In genomic region chr11:14499178-14499559, GRCh38 we compare ENCODE assay signal across 8 cellular contexts. TPM values are rescaled to one million over a fixed set of nuclear protein-coding genes. Genes with fewer than 3 reads are reported as not detected.
DNase-seq lines count a peak whose midpoint lies in the region; ATAC-seq and TF ChIP-seq lines count a peak whose summit lies in the region.

No MANE protein-coding gene starts in this region.

- H3K27ac ChIP-seq in CD8-positive, alpha-beta T cell (ENCODE audit: low read depth, low read length): peak overlapping the region; percentile 65

- no peaks in the 10 kb centered on the region for H3K27me3 Mint-ChIP-seq in CD8-positive, alpha-beta T cell (ENCODE audit: low read depth)
- no peaks in the 10 kb centered on the region for H3K27me3 Mint-ChIP-seq in activated T-cell treated with anti-CD3 and anti-CD28 coated beads, Interleukin-2, amount 50 U/mL, for 4 hours (ENCODE audit: low read depth)

- H3K9me3 Mint-ChIP-seq in CD8-positive, alpha-beta T cell: no peaks in the 10 kb centered on the region
- peaks cover 4% of the 10 kb centered on the region for H3K9me3 Mint-ChIP-seq in activated T-cell treated with anti-CD3 and anti-CD28 coated beads, Interleukin-2, amount 50 U/mL, for 4 hours

- ATAC-seq in CD8-positive, alpha-beta T cell: peak; percentile 36
- ATAC-seq in GM21526 (IDR thresholded peaks at IDR 0.05; ENCODE audit: low FRiP score, unreplicated experiment): peak; percentile 22
- ATAC-seq in activated T-cell treated with anti-CD3 and anti-CD28 coated beads, Interleukin-2, amount 50 U/mL, for 4 hours: peak; percentile 52 to 59
- ATAC-seq in omental fat pad (ENCODE audit: low FRiP score): peak; percentile 46
- no peak for ATAC-seq in GM21786 (IDR thresholded peaks at IDR 0.05; ENCODE audit: unreplicated experiment)

- H3K4me1 Mint-ChIP-seq in CD8-positive, alpha-beta T cell (ENCODE audit: low read depth): peaks cover 52% of the 10 kb centered on the region
- H3K4me1 Mint-ChIP-seq in activated T-cell treated with anti-CD3 and anti-CD28 coated beads, Interleukin-2, amount 50 U/mL, for 4 hours (ENCODE audit: low read depth): peaks cover 44% of the 10 kb centered on the region

- H3K4me3 Mint-ChIP-seq in CD8-positive, alpha-beta T cell: peak overlapping the region; percentile 99
- H3K4me3 Mint-ChIP-seq in activated T-cell treated with anti-CD3 and anti-CD28 coated beads, Interleukin-2, amount 50 U/mL, for 4 hours: peak overlapping the region; percentile 97

- no peaks in the 10 kb centered on the region for H3K9me3 ChIP-seq in CD8-positive, alpha-beta T cell (ENCODE audit: low read length)

- POLR2A ChIA-PET in CD8-positive, alpha-beta T cell (lab: Charles Lee): interaction anchor here (0.9 to 3.4 kb wide), 10 partner anchors 9 to 393 kb away, joined by 3 to 14 read pairs (median 4); partner anchors contain the start of genes CYP2R1 and PSMA1

- intact Hi-C loops in CD8-positive, alpha-beta T cell (cut with DNase I, micrococcal nuclease): loop anchor here (1.0 to 5.0 kb wide), 4 partner anchors 21 to 406 kb away; partner anchors contain the start of genes PSMA1 (in 2 of the 2) and RRAS2 (in 1 of the 2)

- DNase-seq in CD8-positive, alpha-beta T cell: peak in 5 of 7 experiments; percentile 12 to 51 (median 42)
- DNase-seq in LoVo (ENCODE audit: low spot score) (peak; percentile 16), fibroblast of the aortic adventitia (ENCODE audit: low read depth) (no peak), omental fat pad (ENCODE audit: low spot score) (no peak), AML-193 (lab: John Stamatoyannopoulos, UW) (no peak)
- DNase-seq in activated T-cell treated with anti-CD3 and anti-CD28 coated beads, Interleukin-2, amount 50 U/mL, for 4 hours: peak; percentile 17

- peak overlapping the region; percentile 74 for H3K4me3 ChIP-seq in CD8-positive, alpha-beta T cell (ENCODE audit: low read depth, low read length)
- H3K4me3 ChIP-seq in fibroblast of the aortic adventitia (ENCODE audit: low read depth, low read length): peak overlapping the region; percentile 80

- no peaks in the 10 kb centered on the region for H3K27me3 ChIP-seq in CD8-positive, alpha-beta T cell (ENCODE audit: insufficient read depth, low read length)

- TF ChIP-seq CTCF in CD8-positive, alpha-beta T cell (IDR thresholded peaks at IDR 0.05): no peak
- TF ChIP-seq CTCF in fibroblast of the aortic adventitia (IDR thresholded peaks at IDR 0.05; ENCODE audit: insufficient read depth, low read length) (no peak), omental fat pad (IDR thresholded peaks at IDR 0.05) (no peak)

- H3K27ac Mint-ChIP-seq in CD8-positive, alpha-beta T cell: peak overlapping the region; percentile 100

- H3K4me1 ChIP-seq in CD8-positive, alpha-beta T cell (ENCODE audit: insufficient read depth, low read length): peaks cover 30% of the 10 kb centered on the region

- CTCF ChIA-PET in CD8-positive, alpha-beta T cell (lab: Charles Lee): interaction anchor here (1.5 kb wide), 1 partner anchor 408 kb away, joined by 7 read pairs; no protein-coding TSS in a partner anchor

- peaks cover 14% of the 10 kb centered on the region for H3K36me3 ChIP-seq in CD8-positive, alpha-beta T cell (ENCODE audit: insufficient read depth, low read length)

- peaks cover 51% of the 10 kb centered on the region for H3K36me3 Mint-ChIP-seq in CD8-positive, alpha-beta T cell
- peaks cover 33% of the 10 kb centered on the region for H3K36me3 Mint-ChIP-seq in activated T-cell treated with anti-CD3 and anti-CD28 coated beads, Interleukin-2, amount 50 U/mL, for 4 hours (ENCODE audit: insufficient read depth)

RNA-seq across cellular contexts. Expression of gene COPB1, which starts 0.4 kb away (rescaled TPM):
- 100 to 1,000 TPM; 108 to 114 TPM for total RNA-seq in CD8-positive, alpha-beta T cell
- total RNA-seq in activated T-cell treated with anti-CD3 and anti-CD28 coated beads, Interleukin-2, amount 50 U/mL, for 4 hours: 100 to 1,000 TPM; 102 to 123 (median 104) TPM
- 184 and 221 TPM in 2 replicates for total RNA-seq in fibroblast of the aortic adventitia (ENCODE audit: low replicate concordance)
- 100 to 1,000 TPM; 102 to 126 (median 112) TPM for total RNA-seq in omental fat pad

RNA-seq across cellular contexts. Expression of gene PSMA1, which starts 21.0 kb away (rescaled TPM):
- 100 to 1,000 TPM; 177 to 193 TPM for total RNA-seq in CD8-positive, alpha-beta T cell
- total RNA-seq in activated T-cell treated with anti-CD3 and anti-CD28 coated beads, Interleukin-2, amount 50 U/mL, for 4 hours: 100 to 1,000 TPM; 371 to 419 (median 397) TPM
- total RNA-seq in fibroblast of the aortic adventitia (ENCODE audit: low replicate concordance) (110 and 125 TPM in 2 replicates), omental fat pad (100 to 1,000 TPM; 109 to 165 (median 133) TPM)

Comparison
In these comparisons a context has a peak if more than half of its experiments do, and no peak if none do; other contexts are left out.
1. DNase-seq: peak in CD8-positive, alpha-beta T cell (5 of 7), LoVo (single experiment) and activated T-cell treated with anti-CD3 and anti-CD28 coated beads, Interleukin-2, amount 50 U/mL, for 4 hours (single experiment); none in fibroblast of the aortic adventitia (single experiment), omental fat pad (single experiment) and AML-193 (0 of 2).